13 cellular contexts compared by ENCODE assay signal in genomic region chr1:208265127-208265469, GRCh38. TPM values are rescaled to one million over a fixed set of nuclear protein-coding genes. Genes with fewer than 3 reads are reported as not detected.
DNase-seq lines count a peak whose midpoint lies in the region; ATAC-seq and TF ChIP-seq lines count a peak whose summit lies in the region.
"Had no signal": no experiment of that assay in that cellular context is flagged by ENCODE, and none has a peak within 500 bp of the region (broad histone marks: within the 10 kb centered on the region; RNA-seq: fewer than 3 reads in every experiment).

No MANE protein-coding gene starts in this region.

- ATAC-seq in left cardiac atrium = peak; percentile 21 to 63
- ATAC-seq in Right ventricle myocardium superior (ENCODE audit: poor library complexity) = no peak
- ATAC-seq in sciatic nerve = peak; percentile 86
- ATAC-seq in aorta (ENCODE audit: low FRiP score) = peak; percentile 37

- no peaks in the 10 kb centered on the region for H3K27me3 ChIP-seq in aorta (ENCODE audit: control insufficient read depth in 1 of 2, insufficient read depth in 2 of 2, low read length in 1 of 2)
- H3K27me3 ChIP-seq: BLaER1 had no signal

- WGBS in aorta, 2 donors = 7 to 13% methylated on average over 2 of the region's 2 CpGs

- H3K4me1 ChIP-seq in aorta (ENCODE audit: control insufficient read depth in 1 of 2, insufficient read depth in 2 of 2, low read length in 2 of 2) = peaks cover 0 to 12% of the 10 kb centered on the region in 2 donors
- H3K4me1 ChIP-seq: BLaER1 had no signal

- no peak for DNase-seq in left cardiac atrium
- DNase-seq in Right ventricle myocardium superior = no peak
- no peak for DNase-seq in coronary artery (ENCODE audit: low spot score)
- no peak for DNase-seq in sciatic nerve (ENCODE audit: low spot score)
- DNase-seq in aorta = no peak
- no peak for DNase-seq in erythroblast (lab: John Stamatoyannopoulos, UW)
- DNase-seq in EL = no peak
- DNase-seq: 8988T; Calu3; CD4-positive, alpha-beta memory T cell; DMS79 treated with DMSO at 0.1 percent for 48 hours; H9 had no signal

- H3K27ac ChIP-seq in coronary artery = peak overlapping the region; percentile 33 to 72
- peak overlapping the region in 1 of 2 donors; percentile 15 for H3K27ac ChIP-seq in aorta (ENCODE audit: low read depth in 1 of 2, low read length in 2 of 2)
- H3K27ac ChIP-seq: BLaER1 had no signal

- no peak for TF ChIP-seq POLR2A in erythroblast (IDR thresholded peaks at IDR 0.05; ENCODE audit: low read length)

- no peak overlapping the region for H3K4me3 ChIP-seq in coronary artery
- no peak overlapping the region for H3K4me3 ChIP-seq in aorta (ENCODE audit: low read length in 2 of 2)
- H3K4me3 ChIP-seq: BLaER1 had no signal

- no peaks in the 10 kb centered on the region for H3K36me3 ChIP-seq in aorta (ENCODE audit: control insufficient read depth in 1 of 2, insufficient read depth in 2 of 2, low read length in 1 of 2)
- H3K36me3 ChIP-seq: BLaER1 had no signal

- intact Hi-C loops in left cardiac atrium (cut with DNase I) (no loop called here), Right ventricle myocardium superior (cut with DNase I) (no loop called here), sciatic nerve (cut with DNase I) (no loop called here), aorta (cut with DNase I) (no loop called here)

- no peak for TF ChIP-seq CTCF in coronary artery (IDR thresholded peaks at IDR 0.05)

- no peaks in the 10 kb centered on the region for H3K9me3 ChIP-seq in aorta (ENCODE audit: control insufficient read depth, low read length)

RNA-seq across cellular contexts. Expression of gene PLXNA2, which starts 20.9 kb away (rescaled TPM):
- total RNA-seq in left cardiac atrium (10 to 100 TPM; 13.3 to 43.4 TPM), Right ventricle myocardium superior (14.4 TPM), sciatic nerve (28.2 TPM), aorta (10 to 100 TPM; 33.3 to 37.3 TPM)
- polyA plus RNA-seq in aorta = 10 to 100 TPM in 1 of 2 donors, 1 to 10 TPM in 1; 2.9 to 26.7 TPM
